Comparison of ENCODE assay signal across 1 cellular context in the genomic region with DNA sequence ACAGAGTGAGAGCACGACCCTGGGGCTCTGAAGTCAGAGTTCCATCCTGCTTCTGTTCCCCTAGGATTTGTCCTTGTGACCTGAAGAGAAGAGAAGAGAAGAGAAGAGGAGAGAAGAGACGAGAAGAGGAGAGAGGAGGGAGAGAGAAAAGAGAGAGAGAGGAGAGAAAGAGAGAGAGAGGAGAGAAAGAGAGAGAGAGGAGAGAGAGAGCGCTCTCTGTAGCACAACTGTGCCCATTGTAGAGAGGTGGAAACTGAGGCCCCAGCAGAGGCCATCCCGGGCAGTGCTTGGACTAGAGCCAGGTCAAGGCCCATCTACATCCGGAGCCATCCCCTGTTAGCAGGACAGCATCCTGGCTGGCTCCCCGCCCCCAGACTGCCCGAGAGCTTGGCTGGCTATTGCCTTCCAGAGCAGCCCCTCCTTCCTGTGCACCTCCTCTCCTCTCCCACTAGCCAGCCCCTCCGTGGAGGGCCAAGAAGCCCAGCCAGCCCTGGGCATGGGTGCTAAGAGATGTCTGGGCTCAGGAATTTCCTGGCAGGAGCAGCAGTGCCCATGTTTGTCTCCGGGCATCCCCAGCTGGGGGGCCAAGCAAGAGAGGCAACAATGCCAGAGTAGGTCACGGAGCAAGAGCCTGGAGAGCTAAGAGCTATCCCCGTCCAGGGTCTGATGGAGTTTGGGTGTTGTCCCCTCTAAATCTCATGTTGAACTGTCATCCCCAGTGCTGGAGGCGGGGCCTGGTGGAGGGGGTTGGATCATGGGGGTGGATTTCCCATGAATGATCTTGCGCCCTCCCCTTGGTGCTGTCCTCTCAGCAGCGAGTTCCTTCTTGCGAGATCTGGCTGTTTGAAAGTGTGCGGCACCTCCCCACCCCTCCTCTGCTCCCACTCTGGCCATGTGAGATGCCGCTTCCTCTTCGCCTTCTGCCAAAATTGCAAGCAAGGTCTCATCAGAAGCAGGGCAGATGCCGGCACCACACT.
TF ChIP-seq lines count a peak whose summit lies in the region.

No MANE protein-coding gene starts in this region.

TF ChIP-seq in GM12878, 131 proteins besides CTCF, POLR2A, EP300 and RAD21 (continued from another document and continues in another):
- TF ChIP-seq NBN (IDR thresholded peaks at IDR 0.05) (peak; percentile 9; the same call in 1 of the 2 replicates), RBBP5 (conservative IDR thresholded peaks at IDR 0.05) (no peak), SRF (IDR thresholded peaks at IDR 0.05; ENCODE audit: low read depth in 2 of 2, low read length in 2 of 2) (0 out of 4 replicates have a peak, but pooled peaks of 1 of the 2 experiments have one; percentile 9), LARP7 (IDR thresholded peaks at IDR 0.05) (no peak), HCFC1 (IDR thresholded peaks at IDR 0.05; ENCODE audit: low read length) (no peak; the same call in 1 of the 2 replicates), ASH2L (IDR thresholded peaks at IDR 0.05; ENCODE audit: borderline replicate concordance, low read depth) (no peak), FOXM1 (IDR thresholded peaks at IDR 0.05; ENCODE audit: low read depth, low read length) (no peak), PBX3 (IDR thresholded peaks at IDR 0.05; ENCODE audit: insufficient replicate concordance, low read depth, low read length) (no peak), ZNF207 (IDR thresholded peaks at IDR 0.05; ENCODE audit: borderline replicate concordance) (no peak), HDGF (IDR thresholded peaks at IDR 0.05) (peak; percentile 83), SUZ12 (IDR thresholded peaks at IDR 0.05; ENCODE audit: unreplicated experiment) (no peak), PML (IDR thresholded peaks at IDR 0.05; ENCODE audit: low read length) (no peak), BRCA1 (IDR thresholded peaks at IDR 0.05; ENCODE audit: low read depth, low read length) (0 out of 2 replicates have a peak, but pooled peaks have one; percentile 44), GABPA (IDR thresholded peaks at IDR 0.05; ENCODE audit: low read depth) (no peak), CEBPZ (IDR thresholded peaks at IDR 0.05; ENCODE audit: low read depth, low read length) (no peak), CBX5 (IDR thresholded peaks at IDR 0.05; ENCODE audit: low read depth) (no peak), POU2F2 (IDR thresholded peaks at IDR 0.05; ENCODE audit: borderline replicate concordance, low read depth, low read length) (peak; percentile 84; the same call in 2 of the 3 replicates), MYC (IDR thresholded peaks at IDR 0.05; ENCODE audit: insufficient read depth, insufficient read length, insufficient replicate concordance, low read length, severe bottlenecking) (no peak), IRF4 (IDR thresholded peaks at IDR 0.05; ENCODE audit: low read depth, low read length) (no peak), EED (IDR thresholded peaks at IDR 0.05; ENCODE audit: low read depth) (no peak), ZNF384 (IDR thresholded peaks at IDR 0.05; ENCODE audit: borderline replicate concordance, low read depth, low read length) (no peak), SREBF2 (IDR thresholded peaks at IDR 0.05; ENCODE audit: low read length) (no peak), TCF12 (IDR thresholded peaks at IDR 0.05; ENCODE audit: low read depth, low read length) (0 out of 2 replicates have a peak, but pooled peaks have one; percentile 16), EGR1 (IDR thresholded peaks at IDR 0.05; ENCODE audit: borderline replicate concordance in 1 of 2, low read depth in 2 of 2, low read length in 2 of 2) (0 out of 3 replicates have a peak, but pooled peaks of 1 of the 2 experiments have one; percentile 19), SIN3A (IDR thresholded peaks at IDR 0.05; ENCODE audit: low read depth, low read length) (peak; percentile 78), MTA3 (IDR thresholded peaks at IDR 0.05; ENCODE audit: borderline replicate concordance, low read length) (no peak), NRF1 (conservative IDR thresholded peaks at IDR 0.05; ENCODE audit: low read depth, low read length) (no peak), CHD1 (IDR thresholded peaks at IDR 0.05; ENCODE audit: low read depth, low read length) (0 out of 2 replicates have a peak, but pooled peaks have one; percentile 23), MTA2 (IDR thresholded peaks at IDR 0.05; ENCODE audit: low read depth) (no peak), BMI1 (IDR thresholded peaks at IDR 0.05; ENCODE audit: borderline replicate concordance) (no peak), TAF1 (IDR thresholded peaks at IDR 0.05; ENCODE audit: borderline replicate concordance, low read depth, low read length) (peak; percentile 96), CREB1 (IDR thresholded peaks at IDR 0.05; ENCODE audit: low read depth) (no peak), POLR2AphosphoS5 (IDR thresholded peaks at IDR 0.05; ENCODE audit: low read length) (no peak; the same call in 1 of the 2 replicates), E2F8 (IDR thresholded peaks at IDR 0.05; ENCODE audit: low read depth, partially characterized antibody) (no peak), CBFB (IDR thresholded peaks at IDR 0.05; ENCODE audit: low read depth) (peak; percentile 59; the same call in 1 of the 2 replicates), ATF7 (IDR thresholded peaks at IDR 0.05; ENCODE audit: low read depth) (no peak), MAX (IDR thresholded peaks at IDR 0.05; ENCODE audit: low read depth, low read length) (peak; percentile 80)
- TF ChIP-seq, protein P1, sequence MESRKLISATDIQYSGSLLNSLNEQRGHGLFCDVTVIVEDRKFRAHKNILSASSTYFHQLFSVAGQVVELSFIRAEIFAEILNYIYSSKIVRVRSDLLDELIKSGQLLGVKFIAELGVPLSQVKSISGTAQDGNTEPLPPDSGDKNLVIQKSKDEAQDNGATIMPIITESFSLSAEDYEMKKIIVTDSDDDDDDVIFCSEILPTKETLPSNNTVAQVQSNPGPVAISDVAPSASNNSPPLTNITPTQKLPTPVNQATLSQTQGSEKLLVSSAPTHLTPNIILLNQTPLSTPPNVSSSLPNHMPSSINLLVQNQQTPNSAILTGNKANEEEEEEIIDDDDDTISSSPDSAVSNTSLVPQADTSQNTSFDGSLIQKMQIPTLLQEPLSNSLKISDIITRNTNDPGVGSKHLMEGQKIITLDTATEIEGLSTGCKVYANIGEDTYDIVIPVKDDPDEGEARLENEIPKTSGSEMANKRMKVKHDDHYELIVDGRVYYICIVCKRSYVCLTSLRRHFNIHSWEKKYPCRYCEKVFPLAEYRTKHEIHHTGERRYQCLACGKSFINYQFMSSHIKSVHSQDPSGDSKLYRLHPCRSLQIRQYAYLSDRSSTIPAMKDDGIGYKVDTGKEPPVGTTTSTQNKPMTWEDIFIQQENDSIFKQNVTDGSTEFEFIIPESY (IDR thresholded peaks at IDR 0.05), result no peak
- TF ChIP-seq, protein P2, sequence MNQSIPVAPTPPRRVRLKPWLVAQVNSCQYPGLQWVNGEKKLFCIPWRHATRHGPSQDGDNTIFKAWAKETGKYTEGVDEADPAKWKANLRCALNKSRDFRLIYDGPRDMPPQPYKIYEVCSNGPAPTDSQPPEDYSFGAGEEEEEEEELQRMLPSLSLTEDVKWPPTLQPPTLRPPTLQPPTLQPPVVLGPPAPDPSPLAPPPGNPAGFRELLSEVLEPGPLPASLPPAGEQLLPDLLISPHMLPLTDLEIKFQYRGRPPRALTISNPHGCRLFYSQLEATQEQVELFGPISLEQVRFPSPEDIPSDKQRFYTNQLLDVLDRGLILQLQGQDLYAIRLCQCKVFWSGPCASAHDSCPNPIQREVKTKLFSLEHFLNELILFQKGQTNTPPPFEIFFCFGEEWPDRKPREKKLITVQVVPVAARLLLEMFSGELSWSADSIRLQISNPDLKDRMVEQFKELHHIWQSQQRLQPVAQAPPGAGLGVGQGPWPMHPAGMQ (IDR thresholded peaks at IDR 0.05; ENCODE audit: borderline replicate concordance), result no peak
- TF ChIP-seq, protein P3, sequence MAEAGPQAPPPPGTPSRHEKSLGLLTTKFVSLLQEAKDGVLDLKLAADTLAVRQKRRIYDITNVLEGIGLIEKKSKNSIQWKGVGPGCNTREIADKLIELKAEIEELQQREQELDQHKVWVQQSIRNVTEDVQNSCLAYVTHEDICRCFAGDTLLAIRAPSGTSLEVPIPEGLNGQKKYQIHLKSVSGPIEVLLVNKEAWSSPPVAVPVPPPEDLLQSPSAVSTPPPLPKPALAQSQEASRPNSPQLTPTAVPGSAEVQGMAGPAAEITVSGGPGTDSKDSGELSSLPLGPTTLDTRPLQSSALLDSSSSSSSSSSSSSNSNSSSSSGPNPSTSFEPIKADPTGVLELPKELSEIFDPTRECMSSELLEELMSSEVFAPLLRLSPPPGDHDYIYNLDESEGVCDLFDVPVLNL (IDR thresholded peaks at IDR 0.05; ENCODE audit: low read depth, low read length), result no peak
- TF ChIP-seq, protein P4, sequence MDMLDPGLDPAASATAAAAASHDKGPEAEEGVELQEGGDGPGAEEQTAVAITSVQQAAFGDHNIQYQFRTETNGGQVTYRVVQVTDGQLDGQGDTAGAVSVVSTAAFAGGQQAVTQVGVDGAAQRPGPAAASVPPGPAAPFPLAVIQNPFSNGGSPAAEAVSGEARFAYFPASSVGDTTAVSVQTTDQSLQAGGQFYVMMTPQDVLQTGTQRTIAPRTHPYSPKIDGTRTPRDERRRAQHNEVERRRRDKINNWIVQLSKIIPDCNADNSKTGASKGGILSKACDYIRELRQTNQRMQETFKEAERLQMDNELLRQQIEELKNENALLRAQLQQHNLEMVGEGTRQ (IDR thresholded peaks at IDR 0.05; ENCODE audit: borderline replicate concordance, low read depth, low read length), result no peak
